Comparison of ENCODE assay signal across 29 cellular contexts in genomic region chr2:109521751-109522374, GRCh38.
"Had no signal": no experiment of that assay in that cellular context is flagged by ENCODE, and none has a peak within 500 bp of the region (broad histone marks: within the 10 kb centered on the region; RNA-seq: fewer than 3 reads in every experiment).

No MANE protein-coding gene starts in this region.

- FAIRE-seq: frontal cortex had no signal

- H3K4me3 Mint-ChIP-seq: activated CD4-positive, alpha-beta memory T cell treated with anti-CD3 and anti-CD28 coated beads, Interleukin-2, amount 10 ng/mL, durations not matched to agents 7 days and 5 days; activated CD4-positive, alpha-beta T cell treated with anti-CD3 and anti-CD28 coated beads, Interleukin-2, amount 10 ng/mL, durations not matched to agents 24 days and 14 days; activated naive CD4-positive, alpha-beta T cell treated with anti-CD3 and anti-CD28 coated beads for 36 hours; activated T-cell treated with anti-CD3 and anti-CD28 coated beads, Interleukin-2, amount 50 U/mL, for 72 hours; immature natural killer cell; nephron; stimulated activated naive CD8-positive, alpha-beta T cell treated with anti-CD3 and anti-CD28 coated beads, Interleukin-15, Interleukin-2, amounts not matched to agents 100 ng/mL and 50 ng/mL, for 24 hours; T-cell; T-helper 2 cell treated with Interferon-gamma antibody and Interleukin-4, amounts not matched to agents 5 μg/mL and 100 μg/mL, for 36 hours had no signal

- H3K4me1 ChIP-seq: left ventricle myocardium inferior, thyroid gland, upper lobe of right lung had no signal

- H3K4me2 ChIP-seq: hepatocyte had no signal

- H3K27me3 ChIP-seq: hepatocyte, thyroid gland, upper lobe of right lung had no signal

- H3K79me2 ChIP-seq: hepatocyte had no signal

- H3K4me3 ChIP-seq: hepatocyte, left ventricle myocardium inferior, thyroid gland, upper lobe of right lung had no signal

- H3K27ac ChIP-seq: hepatocyte, left ventricle myocardium inferior, thyroid gland, upper lobe of right lung, VCaP had no signal

- H3K9me3 ChIP-seq: left ventricle myocardium inferior, thyroid gland, upper lobe of right lung had no signal

- ATAC-seq: activated CD4-positive, CD25-positive, alpha-beta regulatory T cell treated with anti-CD3 and anti-CD28 coated beads, Interleukin-2, amount 50 U/mL, for 24 hours; activated T-cell treated with anti-CD3 and anti-CD28 coated beads, Interleukin-2, amount 50 U/mL, for 72 hours; esophagus mucosa; sciatic nerve; T-cell; upper lobe of right lung had no signal

- H3K27ac Mint-ChIP-seq: activated CD4-positive, alpha-beta memory T cell treated with anti-CD3 and anti-CD28 coated beads, Interleukin-2, amount 10 ng/mL, durations not matched to agents 7 days and 5 days; activated CD4-positive, alpha-beta T cell treated with anti-CD3 and anti-CD28 coated beads, Interleukin-2, amount 10 ng/mL, durations not matched to agents 24 days and 14 days; activated naive CD4-positive, alpha-beta T cell treated with anti-CD3 and anti-CD28 coated beads for 36 hours; activated T-cell treated with anti-CD3 and anti-CD28 coated beads, Interleukin-2, amount 50 U/mL, for 72 hours; immature natural killer cell; nephron; stimulated activated naive CD8-positive, alpha-beta T cell treated with anti-CD3 and anti-CD28 coated beads, Interleukin-15, Interleukin-2, amounts not matched to agents 100 ng/mL and 50 ng/mL, for 24 hours; T-cell; T-helper 2 cell treated with Interferon-gamma antibody and Interleukin-4, amounts not matched to agents 5 μg/mL and 100 μg/mL, for 36 hours had no signal

- H3K27me3 Mint-ChIP-seq: activated CD4-positive, alpha-beta memory T cell treated with anti-CD3 and anti-CD28 coated beads, Interleukin-2, amount 10 ng/mL, durations not matched to agents 7 days and 5 days; activated CD4-positive, alpha-beta T cell treated with anti-CD3 and anti-CD28 coated beads, Interleukin-2, amount 10 ng/mL, durations not matched to agents 24 days and 14 days; brain; stimulated activated naive CD8-positive, alpha-beta T cell treated with anti-CD3 and anti-CD28 coated beads, Interleukin-15, Interleukin-2, amounts not matched to agents 100 ng/mL and 50 ng/mL, for 24 hours; T-cell had no signal

- H3K4me1 Mint-ChIP-seq: activated CD4-positive, alpha-beta memory T cell treated with anti-CD3 and anti-CD28 coated beads, Interleukin-2, amount 10 ng/mL, durations not matched to agents 7 days and 5 days; activated CD4-positive, alpha-beta T cell treated with anti-CD3 and anti-CD28 coated beads, Interleukin-2, amount 10 ng/mL, durations not matched to agents 24 days and 14 days; immature natural killer cell; T-cell had no signal

- H3K9me3 Mint-ChIP-seq: activated CD4-positive, alpha-beta memory T cell treated with anti-CD3 and anti-CD28 coated beads, Interleukin-2, amount 10 ng/mL, durations not matched to agents 7 days and 5 days; activated CD4-positive, alpha-beta T cell treated with anti-CD3 and anti-CD28 coated beads, Interleukin-2, amount 10 ng/mL, durations not matched to agents 24 days and 14 days; activated naive CD4-positive, alpha-beta T cell treated with anti-CD3 and anti-CD28 coated beads for 36 hours; activated T-cell treated with anti-CD3 and anti-CD28 coated beads, Interleukin-2, amount 50 U/mL, for 72 hours; immature natural killer cell; nephron; stimulated activated naive CD8-positive, alpha-beta T cell treated with anti-CD3 and anti-CD28 coated beads, Interleukin-15, Interleukin-2, amounts not matched to agents 100 ng/mL and 50 ng/mL, for 24 hours; T-cell; T-helper 2 cell treated with Interferon-gamma antibody and Interleukin-4, amounts not matched to agents 5 μg/mL and 100 μg/mL, for 36 hours had no signal

- H3K36me3 ChIP-seq: left ventricle myocardium inferior, thyroid gland, upper lobe of right lung had no signal

- DNase-seq: activated CD4-positive, alpha-beta memory T cell treated with anti-CD3 and anti-CD28 coated beads, Interleukin-2, amount 10 ng/mL, durations not matched to agents 7 days and 5 days; activated CD4-positive, alpha-beta T cell treated with anti-CD3 and anti-CD28 coated beads, Interleukin-2, amount 10 ng/mL, durations not matched to agents 24 days and 14 days; activated effector memory CD4-positive, alpha-beta T cell treated with Interleukin-2 at 50 U/mL for 16 hours; activated naive CD4-positive, alpha-beta T cell treated with anti-CD3 and anti-CD28 coated beads for 36 hours; activated T-cell treated with anti-CD3 and anti-CD28 coated beads, Interleukin-2, amount 50 U/mL, for 72 hours; anterior cingulate cortex; central memory CD4-positive, alpha-beta T cell; dermis blood vessel endothelial cell; effector memory CD4-positive, alpha-beta T cell; glutamatergic neuron; immature natural killer cell; kidney glomerular epithelial cell; left ventricle myocardium inferior; nucleus accumbens; stimulated activated CD4-positive, alpha-beta T cell treated with anti-CD3 and anti-CD28 coated beads, Interleukin-4, amount 100 ng/mL, for 4 hours; substantia nigra; T-cell; thyroid gland had no signal

- H3K36me3 Mint-ChIP-seq: brain, immature natural killer cell, T-cell had no signal

- H2AFZ ChIP-seq: hepatocyte had no signal
